Comparison of ENCODE assay signal across 8 cellular contexts in the genomic region with DNA sequence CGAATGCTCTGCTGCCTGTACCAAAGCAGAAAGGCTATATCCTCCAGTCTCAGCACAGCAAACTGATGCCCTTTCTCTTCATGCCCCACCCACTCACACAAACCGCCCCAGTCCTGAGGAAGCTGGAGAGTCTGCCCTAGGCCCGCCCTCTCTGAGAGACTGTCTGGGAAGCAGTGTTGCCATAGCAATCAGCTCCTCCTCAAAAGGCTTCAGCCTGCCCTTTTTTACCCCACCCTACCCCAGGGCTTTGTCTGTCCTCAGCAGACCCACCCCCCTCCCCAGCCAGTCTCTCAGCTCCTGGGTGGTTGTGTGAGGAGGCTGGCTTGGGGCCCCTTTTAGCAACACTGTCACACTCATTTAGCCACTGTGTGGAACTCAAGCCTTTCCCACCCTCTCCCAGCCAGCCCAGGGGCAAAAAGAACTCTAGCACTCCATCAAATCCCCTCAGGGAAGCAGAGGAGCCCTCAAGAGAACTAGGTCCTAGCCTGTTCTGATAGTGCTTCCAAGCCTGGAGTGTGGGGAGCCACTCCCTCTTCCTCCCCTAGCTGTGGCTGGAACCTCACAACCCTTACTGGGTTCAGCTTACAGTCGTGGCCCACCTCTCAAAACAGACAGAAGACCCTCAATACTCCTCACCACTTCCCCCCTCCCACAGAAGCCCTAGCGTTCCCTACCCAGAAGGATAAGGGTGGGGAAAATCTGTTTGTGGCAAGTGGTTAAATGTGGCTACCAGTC. TPM values are rescaled to one million over a fixed set of nuclear protein-coding genes. Genes with fewer than 3 reads are reported as not detected.
DNase-seq lines count a peak whose midpoint lies in the region; TF ChIP-seq lines count a peak whose summit lies in the region.

No MANE protein-coding gene starts in this region.

- H3K9me3 Mint-ChIP-seq in IgD-negative memory B cell (no peaks in the 10 kb centered on the region), type B pancreatic cell (peaks cover 4% of the 10 kb centered on the region)

- peak; percentile 12 for DNase-seq in DMS153 treated with DMSO at 0.1 percent for 48 hours (lab: John Stamatoyannopoulos, UW; ENCODE audit: unreplicated experiment)
- peak; percentile 23 to 30 for DNase-seq in SHP77 (lab: John Stamatoyannopoulos, UW)
- peak; percentile 47 for DNase-seq in activated naive CD4-positive, alpha-beta T cell treated with anti-CD3 and anti-CD28 coated beads, Interleukin-2, amount 50 U/mL, for 16 hours
- peak; percentile 91 for DNase-seq in glomerular visceral epithelial cell (ENCODE audit: extremely low spot score)
- DNase-seq in non-pigmented ciliary epithelial cell (ENCODE audit: low read depth) = peak; percentile 91
- peak; percentile 86 for DNase-seq in type B pancreatic cell (ENCODE audit: extremely low spot score, unreplicated experiment)
- no peak for DNase-seq in activated CD4-positive, CD25-positive, alpha-beta regulatory T cell treated with anti-CD3 and anti-CD28 coated beads, Interleukin-2, amount 50 U/mL, for 72 hours

- H3K27me3 Mint-ChIP-seq in IgD-negative memory B cell = no peaks in the 10 kb centered on the region
- no peaks in the 10 kb centered on the region for H3K27me3 Mint-ChIP-seq in type B pancreatic cell

- no peaks in the 10 kb centered on the region for H3K36me3 Mint-ChIP-seq in IgD-negative memory B cell
- H3K36me3 Mint-ChIP-seq in type B pancreatic cell = peaks cover 3% of the 10 kb centered on the region

- H3K4me1 Mint-ChIP-seq in IgD-negative memory B cell (peaks cover 36 to 47% (median 39%) of the 10 kb centered on the region in 3 donors), type B pancreatic cell (ENCODE audit: unreplicated experiment) (peaks cover 31% of the 10 kb centered on the region)

- H3K4me3 Mint-ChIP-seq in IgD-negative memory B cell (peak overlapping the region; percentile 94 to 99 (median 98)), type B pancreatic cell (peak overlapping the region; percentile 99)

- peak overlapping the region; percentile 32 to 95 (median 46) for H3K27ac Mint-ChIP-seq in IgD-negative memory B cell
- peak overlapping the region; percentile 97 for H3K27ac Mint-ChIP-seq in type B pancreatic cell

- no peak for TF ChIP-seq CTCF in type B pancreatic cell (conservative IDR thresholded peaks at IDR 0.05)

RNA-seq across cellular contexts. Expression of a gene that starts 1.4 kb away (rescaled TPM):
- 3.5 TPM for polyA plus RNA-seq in IgD-negative memory B cell
- 15.6 and 23.3 TPM in 2 replicates for total RNA-seq in type B pancreatic cell (ENCODE audit: low replicate concordance)

RNA-seq across cellular contexts. Expression of a gene that starts 11.3 kb away (rescaled TPM):
- 89.9 TPM for polyA plus RNA-seq in IgD-negative memory B cell
- 115 and 149 TPM in 2 replicates for total RNA-seq in type B pancreatic cell (ENCODE audit: low replicate concordance)

RNA-seq across cellular contexts. Expression of a gene that starts 17.9 kb away (rescaled TPM):
- 23.9 TPM for polyA plus RNA-seq in IgD-negative memory B cell
- total RNA-seq in type B pancreatic cell (ENCODE audit: low replicate concordance) = 24.6 and 28.1 TPM in 2 replicates

RNA-seq across cellular contexts. Expression of a gene that starts 34.5 kb away (rescaled TPM):
- polyA plus RNA-seq in IgD-negative memory B cell = 15.9 TPM
- 33.9 and 72.6 TPM in 2 replicates for total RNA-seq in type B pancreatic cell (ENCODE audit: low replicate concordance)

RNA-seq across cellular contexts. Expression of a gene that starts 41.9 kb away (rescaled TPM):
- polyA plus RNA-seq in IgD-negative memory B cell = 200 TPM
- total RNA-seq in type B pancreatic cell (ENCODE audit: low replicate concordance) = 258 and 285 TPM in 2 replicates
